Comparison of ENCODE assay signal across 10 cellular contexts in genomic region chr15:78455749-78456148, GRCh38. TPM values are rescaled to one million over a fixed set of nuclear protein-coding genes. Genes with fewer than 3 reads are reported as not detected.
DNase-seq lines count a peak whose midpoint lies in the region; ATAC-seq and TF ChIP-seq lines count a peak whose summit lies in the region.
"Had no signal": no experiment of that assay in that cellular context is flagged by ENCODE, and none has a peak within 500 bp of the region (broad histone marks: within the 10 kb centered on the region; RNA-seq: fewer than 3 reads in every experiment).

No MANE protein-coding gene starts in this region.

- no peaks in the 10 kb centered on the region for H3K27me3 Mint-ChIP-seq in CD4-positive, CD25-positive, alpha-beta regulatory T cell
- no peaks in the 10 kb centered on the region for H3K27me3 Mint-ChIP-seq in central memory CD8-positive, alpha-beta T cell
- no peaks in the 10 kb centered on the region for H3K27me3 Mint-ChIP-seq in activated CD4-positive, alpha-beta T cell treated with anti-CD3 and anti-CD28 coated beads, Interleukin-2, amount 10 ng/mL, durations not matched to agents 7 days and 5 days

- H3K4me3 Mint-ChIP-seq in CD4-positive, CD25-positive, alpha-beta regulatory T cell = peak overlapping the region in 2 of 4 donors; percentile 13 to 54
- H3K4me3 Mint-ChIP-seq in central memory CD8-positive, alpha-beta T cell = no peak overlapping the region
- H3K4me3 Mint-ChIP-seq in activated CD4-positive, alpha-beta T cell treated with anti-CD3 and anti-CD28 coated beads, Interleukin-2, amount 10 ng/mL, durations not matched to agents 7 days and 5 days = no peak overlapping the region
- H3K4me3 Mint-ChIP-seq: endodermal cell had no signal

- H3K9ac ChIP-seq in Karpas-422 (ENCODE audit: low read length) = no peak overlapping the region

- H3K9me3 ChIP-seq in CD4-positive, CD25-positive, alpha-beta regulatory T cell (ENCODE audit: control insufficient read depth in 2 of 2, low read length in 2 of 2) = no peaks in the 10 kb centered on the region
- H3K9me3 ChIP-seq in Karpas-422 (ENCODE audit: low read length) (no peaks in the 10 kb centered on the region), psoas muscle (no peaks in the 10 kb centered on the region)

- peaks cover 64 to 85% (median 74%) of the 10 kb centered on the region in 4 donors for H3K4me1 Mint-ChIP-seq in CD4-positive, CD25-positive, alpha-beta regulatory T cell
- peaks cover 82% of the 10 kb centered on the region for H3K4me1 Mint-ChIP-seq in central memory CD8-positive, alpha-beta T cell
- H3K4me1 Mint-ChIP-seq in activated CD4-positive, alpha-beta T cell treated with anti-CD3 and anti-CD28 coated beads, Interleukin-2, amount 10 ng/mL, durations not matched to agents 7 days and 5 days = peaks cover 53% of the 10 kb centered on the region

- no peak for TF ChIP-seq CTCF in psoas muscle (IDR thresholded peaks at IDR 0.05)
- no peak for TF ChIP-seq CTCF in dorsolateral prefrontal cortex (IDR thresholded peaks at IDR 0.05 in 54 of 56, conservative IDR thresholded peaks at IDR 0.05 in 2 of 56; ENCODE audit: low read depth in 1 of 56, partially characterized antibody in 56 of 56)

- DNase-seq in CD4-positive, CD25-positive, alpha-beta regulatory T cell = no peak
- DNase-seq in Karpas-422 (no peak), psoas muscle (peak; percentile 29 to 65), dorsolateral prefrontal cortex (no peak), NCI-H146 treated with DMSO at 0.1 percent for 48 hours (lab: John Stamatoyannopoulos, UW; ENCODE audit: unreplicated experiment) (no peak)
- DNase-seq in central memory CD8-positive, alpha-beta T cell (ENCODE audit: low spot score in 2 of 2) = no peak
- no peak for DNase-seq in activated CD4-positive, alpha-beta T cell treated with anti-CD3 and anti-CD28 coated beads, Interleukin-2, amount 10 ng/mL, durations not matched to agents 7 days and 5 days
- DNase-seq: endodermal cell, NCI-H524 treated with DMSO at 0.1 percent for 48 hours had no signal

- 21 to 31% (median 23%) methylated on average over 3 of the region's 3 CpGs for WGBS in psoas muscle, 3 donors

- H3K9me3 Mint-ChIP-seq in CD4-positive, CD25-positive, alpha-beta regulatory T cell = no peaks in the 10 kb centered on the region
- H3K9me3 Mint-ChIP-seq in central memory CD8-positive, alpha-beta T cell = no peaks in the 10 kb centered on the region
- no peaks in the 10 kb centered on the region for H3K9me3 Mint-ChIP-seq in activated CD4-positive, alpha-beta T cell treated with anti-CD3 and anti-CD28 coated beads, Interleukin-2, amount 10 ng/mL, durations not matched to agents 7 days and 5 days
- H3K9me3 Mint-ChIP-seq: endodermal cell had no signal

- peaks cover 100% of the 10 kb centered on the region for H3K79me2 ChIP-seq in Karpas-422 (ENCODE audit: low read length)

- H4K20me1 ChIP-seq in Karpas-422 (ENCODE audit: insufficient read depth, low read depth, low read length) = peaks cover 34% of the 10 kb centered on the region

- H3K27me3 ChIP-seq in CD4-positive, CD25-positive, alpha-beta regulatory T cell (ENCODE audit: control insufficient read depth, insufficient read depth, low read length) = no peaks in the 10 kb centered on the region
- H3K27me3 ChIP-seq in Karpas-422 (ENCODE audit: low read length) = no peaks in the 10 kb centered on the region
- no peaks in the 10 kb centered on the region for H3K27me3 ChIP-seq in psoas muscle (ENCODE audit: insufficient read depth in 3 of 3, low read length in 2 of 3)
- H3K27me3 ChIP-seq in dorsolateral prefrontal cortex = no peaks in the 10 kb centered on the region

- H3K4me1 ChIP-seq in CD4-positive, CD25-positive, alpha-beta regulatory T cell (ENCODE audit: control insufficient read depth, insufficient read depth, low read length, poor library complexity, severe bottlenecking) = peaks cover 16% of the 10 kb centered on the region
- H3K4me1 ChIP-seq in Karpas-422 (ENCODE audit: low read length) (peaks cover 60% of the 10 kb centered on the region), psoas muscle (peaks cover 53% of the 10 kb centered on the region)

- H3K9me2 ChIP-seq in Karpas-422 (replicated peaks; ENCODE audit: insufficient read depth, low read length) = no peaks in the 10 kb centered on the region

- H3K36me3 ChIP-seq in CD4-positive, CD25-positive, alpha-beta regulatory T cell (ENCODE audit: control insufficient read depth, insufficient read depth, low read length) = peaks cover 4% of the 10 kb centered on the region
- peaks cover 25% of the 10 kb centered on the region; the same call in 1 of the 2 replicates for H3K36me3 ChIP-seq in Karpas-422 (ENCODE audit: insufficient read depth, low read length)
- H3K36me3 ChIP-seq in psoas muscle (ENCODE audit: insufficient read depth in 1 of 2, low read depth in 1 of 2) = no peaks in the 10 kb centered on the region

- H2AFZ ChIP-seq in Karpas-422 (ENCODE audit: low read length) = no peak overlapping the region

- H3K27ac ChIP-seq in CD4-positive, CD25-positive, alpha-beta regulatory T cell (ENCODE audit: insufficient read depth, low read length, poor library complexity, severe bottlenecking) = no peak overlapping the region
- H3K27ac ChIP-seq in Karpas-422 (ENCODE audit: low read length) = peak overlapping the region; percentile 32; the same call in 1 of the 2 replicates
- H3K27ac ChIP-seq in psoas muscle = peak overlapping the region; percentile 70
- peak overlapping the region in 23 of 59 donors; percentile 0 to 64 (median 21) for H3K27ac ChIP-seq in dorsolateral prefrontal cortex

- no peaks in the 10 kb centered on the region for H3K36me3 Mint-ChIP-seq in CD4-positive, CD25-positive, alpha-beta regulatory T cell
- peaks cover 10% of the 10 kb centered on the region for H3K36me3 Mint-ChIP-seq in central memory CD8-positive, alpha-beta T cell (ENCODE audit: insufficient read depth)
- H3K36me3 Mint-ChIP-seq in activated CD4-positive, alpha-beta T cell treated with anti-CD3 and anti-CD28 coated beads, Interleukin-2, amount 10 ng/mL, durations not matched to agents 7 days and 5 days (ENCODE audit: low read depth) = peaks cover 7% of the 10 kb centered on the region

- intact Hi-C loops in psoas muscle (cut with DNase I) = no loop called here
- intact Hi-C loops in dorsolateral prefrontal cortex (cut with DNase I) = no loop called here

- POLR2A ChIA-PET in activated CD4-positive, alpha-beta T cell treated with anti-CD3 and anti-CD28 coated beads, Interleukin-2, amount 10 ng/mL, durations not matched to agents 7 days and 5 days (lab: Charles Lee) = no interaction called here

- no peak for ATAC-seq in CD4-positive, CD25-positive, alpha-beta regulatory T cell (ENCODE audit: low read depth in 2 of 2)
- no peak for ATAC-seq in central memory CD8-positive, alpha-beta T cell (replicated peaks; ENCODE audit: extremely low read depth, poor library complexity, severe bottlenecking)
- ATAC-seq in psoas muscle = peak; percentile 92 to 93 (median 92)
- ATAC-seq in GM21576 (IDR thresholded peaks at IDR 0.05; ENCODE audit: unreplicated experiment) = no peak

- H3K4me2 ChIP-seq in Karpas-422 (ENCODE audit: low read depth, low read length, poor library complexity, severe bottlenecking) = no peak overlapping the region

- H3K27ac Mint-ChIP-seq in CD4-positive, CD25-positive, alpha-beta regulatory T cell = peak overlapping the region; percentile 23 to 52 (median 49)
- peak overlapping the region; percentile 0 for H3K27ac Mint-ChIP-seq in central memory CD8-positive, alpha-beta T cell (ENCODE audit: low read depth)
- no peak overlapping the region for H3K27ac Mint-ChIP-seq in activated CD4-positive, alpha-beta T cell treated with anti-CD3 and anti-CD28 coated beads, Interleukin-2, amount 10 ng/mL, durations not matched to agents 7 days and 5 days
- H3K27ac Mint-ChIP-seq: endodermal cell had no signal

- peak overlapping the region; percentile 7 for H3K4me3 ChIP-seq in CD4-positive, CD25-positive, alpha-beta regulatory T cell (ENCODE audit: low read depth, low read length)
- H3K4me3 ChIP-seq in Karpas-422 (ENCODE audit: low read length) = no peak overlapping the region
- no peak overlapping the region for H3K4me3 ChIP-seq in psoas muscle
- no peak overlapping the region for H3K4me3 ChIP-seq in dorsolateral prefrontal cortex

- CTCF ChIA-PET in activated CD4-positive, alpha-beta T cell treated with anti-CD3 and anti-CD28 coated beads, Interleukin-2, amount 10 ng/mL, durations not matched to agents 7 days and 5 days (lab: Charles Lee) = no interaction called here

RNA-seq across cellular contexts. Expression of gene IREB2, which starts 17.7 kb away (rescaled TPM):
- total RNA-seq in CD4-positive, CD25-positive, alpha-beta regulatory T cell = 58.3 TPM
- 10 to 100 TPM; 16.3 to 19.2 (median 18.5) TPM for polyA plus RNA-seq in CD4-positive, CD25-positive, alpha-beta regulatory T cell
- total RNA-seq in Karpas-422 (2014; rRNA removed; shearing (Covaris generic); ENCODE audit: low replicate concordance) = 25.1 and 36.2 TPM in 2 replicates
- total RNA-seq in psoas muscle (10 to 100 TPM; 29.2 to 46.5 (median 42.9) TPM), dorsolateral prefrontal cortex (10 to 100 TPM; 33.8 to 90.3 (median 60.4) TPM)
- polyA plus RNA-seq in psoas muscle = 10 to 100 TPM; 11.0 to 24.6 (median 11.3) TPM
- total RNA-seq in activated CD4-positive, alpha-beta T cell treated with anti-CD3 and anti-CD28 coated beads, Interleukin-2, amount 10 ng/mL, durations not matched to agents 7 days and 5 days = 10 to 100 TPM; 52.9 to 57.2 TPM

RNA-seq across cellular contexts. Expression of gene HYKK, which starts 51.6 kb away (rescaled TPM):
- total RNA-seq in CD4-positive, CD25-positive, alpha-beta regulatory T cell = 1.6 TPM
- polyA plus RNA-seq in CD4-positive, CD25-positive, alpha-beta regulatory T cell = 1 to 10 TPM; 2.6 to 4.1 (median 3.3) TPM
- 0.47 and 1.2 TPM in 2 replicates for total RNA-seq in Karpas-422 (2014; rRNA removed; shearing (Covaris generic); ENCODE audit: low replicate concordance)
- total RNA-seq in psoas muscle (10 to 100 TPM in 1 of 4 donors, 1 to 10 TPM in 3; 3.1 to 10.9 (median 6.0) TPM), dorsolateral prefrontal cortex (10 to 100 TPM in 2 of 120 experiments, 1 to 10 TPM in 118; 2.2 to 11.8 (median 6.6) TPM)
- 1 to 10 TPM; 1.1 to 3.4 (median 2.9) TPM for polyA plus RNA-seq in psoas muscle
- 1 to 10 TPM; 3.7 to 4.7 TPM for total RNA-seq in activated CD4-positive, alpha-beta T cell treated with anti-CD3 and anti-CD28 coated beads, Interleukin-2, amount 10 ng/mL, durations not matched to agents 7 days and 5 days

Comparison
In these comparisons a context has a peak if more than half of its experiments do, and no peak if none do; other contexts are left out.
1. ATAC-seq: peak in psoas muscle (4 of 4); none in CD4-positive, CD25-positive, alpha-beta regulatory T cell (0 of 2), central memory CD8-positive, alpha-beta T cell (single experiment) and GM21576 (single experiment).
2. DNase-seq: peak in psoas muscle (2 of 2); none in CD4-positive, CD25-positive, alpha-beta regulatory T cell (0 of 3), Karpas-422 (single experiment), central memory CD8-positive, alpha-beta T cell (0 of 2), activated CD4-positive, alpha-beta T cell treated with anti-CD3 and anti-CD28 coated beads, Interleukin-2, amount 10 ng/mL, durations not matched to agents 7 days and 5 days (single experiment), dorsolateral prefrontal cortex (0 of 10) and NCI-H146 treated with DMSO at 0.1 percent for 48 hours (single experiment).